ENCODE assay signal across 23 cellular contexts in genomic region chr6:116996842-116997241, GRCh38.
"Had no signal": no experiment of that assay in that cellular context is flagged by ENCODE, and none has a peak within 500 bp of the region (broad histone marks: within the 10 kb centered on the region; RNA-seq: fewer than 3 reads in every experiment).

No MANE protein-coding gene starts in this region.

- DNase-seq: cortex of kidney; dorsolateral prefrontal cortex; effector CD8-positive, alpha-beta T cell; gastrocnemius medialis; glutamatergic neuron; mammary epithelial cell; mucosa of descending colon; naive thymus-derived CD8-positive, alpha-beta T cell; nucleus accumbens; ovary; retina; right lobe of liver; stimulated activated CD4-positive, alpha-beta T cell treated with anti-CD3 and anti-CD28 coated beads, Interleukin-4, amount 100 ng/mL, for 1 hour; stimulated activated CD8-positive, alpha-beta memory T cell treated with anti-CD3 and anti-CD28 coated beads, Interleukin-4, amount 100 ng/mL, for 48 hours; stimulated activated naive CD8-positive, alpha-beta T cell treated with anti-CD3 and anti-CD28 coated beads, Interleukin-15, Interleukin-2, amounts not matched to agents 100 U/mL and 50 U/mL, for 24 hours; tibial artery; upper lobe of right lung had no signal

- H3K36me3 ChIP-seq: esophagus muscularis mucosa, gastrocnemius medialis, ovary, right lobe of liver, suprapubic skin, tibial artery, upper lobe of right lung had no signal

- FAIRE-seq: endometrium had no signal

- H3K27me3 ChIP-seq: esophagus muscularis mucosa, gastrocnemius medialis, ovary, right lobe of liver, suprapubic skin, tibial artery, upper lobe of right lung had no signal

- ATAC-seq: gastrocnemius medialis; left lobe of liver; mucosa of descending colon; naive thymus-derived CD8-positive, alpha-beta T cell; right lobe of liver; stimulated activated effector memory CD8-positive, alpha-beta T cell treated with anti-CD3 and anti-CD28 coated beads, Interleukin-12 subunit alpha, Interleukin-12 subunit beta, amount 100 ng/mL, for 72 hours; stimulated activated naive CD8-positive, alpha-beta T cell treated with anti-CD3 and anti-CD28 coated beads, Interleukin-15, Interleukin-2, amounts not matched to agents 100 U/mL and 50 U/mL, for 24 hours; upper lobe of right lung had no signal

- H3K9me3 ChIP-seq: esophagus muscularis mucosa, gastrocnemius medialis, mucosa of descending colon, ovary, right lobe of liver, suprapubic skin, tibial artery, upper lobe of right lung had no signal

- H3K4me3 ChIP-seq: dorsolateral prefrontal cortex, esophagus muscularis mucosa, gastrocnemius medialis, mucosa of descending colon, ovary, right lobe of liver, suprapubic skin, tibial artery, upper lobe of right lung had no signal

- H3K4me1 ChIP-seq: esophagus muscularis mucosa, right lobe of liver, tibial artery, upper lobe of right lung had no signal

- H3K27ac ChIP-seq: dorsolateral prefrontal cortex, epithelial cell of prostate, esophagus muscularis mucosa, gastrocnemius medialis, ovary, right lobe of liver, suprapubic skin, tibial artery, upper lobe of right lung had no signal
